In genomic region chr1:32205401-32206370, GRCh38 we compare ENCODE assay signal across 8 cellular contexts. TPM values are rescaled to one million over a fixed set of nuclear protein-coding genes. Genes with fewer than 3 reads are reported as not detected.
DNase-seq lines count a peak whose midpoint lies in the region; ATAC-seq and TF ChIP-seq lines count a peak whose summit lies in the region.

Gene IQCC, plus strand, starts transcription at chr1:32205671. Its CDS starts 11 bp downstream, at chr1:32205682.

- POLR2A ChIA-PET in BJ (lab: Charles Lee): interaction anchor here (0.6 kb wide), 1 partner anchor 12 kb away, joined by 3 read pairs; no protein-coding TSS in a partner anchor

- peak within 1 kb of the TSS; percentile 93 to 98 for H3K27ac Mint-ChIP-seq in natural killer cell
- H3K27ac Mint-ChIP-seq in stimulated activated naive B cell treated with anti-CD40 and anti-IgM and Interleukin-4, amounts not matched to agents 10 μg/mL and 1 μg/mL and 100 μg/mL, for 72 hours: peak within 1 kb of the TSS; percentile 90

- H3K4me2 ChIP-seq in Loucy (ENCODE audit: low read depth, low read length, poor library complexity, severe bottlenecking): peak within 1 kb of the TSS; percentile 67

- CTCF ChIA-PET in BJ (lab: Yijun Ruan, JAX): interaction anchor here (1.3 to 1.8 kb wide), 3 partner anchors 10 to 130 kb away, joined by 3 to 17 read pairs (median 6); partner anchors contain the start of gene MARCKSL1

- H2AFZ ChIP-seq in Loucy (ENCODE audit: low read length): peak within 1 kb of the TSS; percentile 84

- H3K79me2 ChIP-seq in Loucy (ENCODE audit: insufficient read depth, low read length): peaks cover 11% of the 10 kb centered on the region; the same call in 1 of the 2 replicates

- H3K4me3 Mint-ChIP-seq in natural killer cell: peak within 1 kb of the TSS; percentile 85
- peak within 1 kb of the TSS; percentile 90 to 94 for H3K4me3 Mint-ChIP-seq in stimulated activated naive B cell treated with anti-CD40 and anti-IgM and Interleukin-4, amounts not matched to agents 10 μg/mL and 1 μg/mL and 100 μg/mL, for 72 hours

- H3K4me3 ChIP-seq in BJ (ENCODE audit: low read depth, low read length) (peak within 1 kb of the TSS; percentile 74), Loucy (ENCODE audit: low read length, poor library complexity, severe bottlenecking) (peak within 1 kb of the TSS; percentile 80), fibroblast of pulmonary artery (replicated peaks; ENCODE audit: low read depth, low read length) (peak within 1 kb of the TSS; percentile 77)

- TF ChIP-seq CTCF in BJ (IDR thresholded peaks at IDR 0.05; ENCODE audit: insufficient read depth, low read depth, low read length) (no peak), Loucy (conservative IDR thresholded peaks at IDR 0.05; ENCODE audit: low read length) (no peak), fibroblast of pulmonary artery (IDR thresholded peaks at IDR 0.05; ENCODE audit: low read length, missing control alignments) (no peak), natural killer cell (IDR thresholded peaks at IDR 0.05) (no peak)

- no peaks in the 10 kb centered on the region for H3K36me3 Mint-ChIP-seq in natural killer cell
- peaks cover 39 to 69% of the 10 kb centered on the region in 2 donors for H3K36me3 Mint-ChIP-seq in stimulated activated naive B cell treated with anti-CD40 and anti-IgM and Interleukin-4, amounts not matched to agents 10 μg/mL and 1 μg/mL and 100 μg/mL, for 72 hours

- no peaks in the 10 kb centered on the region for H3K9me3 ChIP-seq in Loucy (ENCODE audit: insufficient read depth, low read depth, low read length)

- peak; percentile 67 for ATAC-seq in GM19463 (IDR thresholded peaks at IDR 0.05; ENCODE audit: unreplicated experiment)
- peak; percentile 66 to 78 (median 74) for ATAC-seq in natural killer cell
- peak; percentile 57 to 68 for ATAC-seq in stimulated activated naive B cell treated with anti-CD40 and anti-IgM and Interleukin-4, amounts not matched to agents 10 μg/mL and 1 μg/mL and 100 μg/mL, for 72 hours (replicated peaks)

- H3K27me3 Mint-ChIP-seq in natural killer cell (ENCODE audit: low read depth in 2 of 2): no peaks in the 10 kb centered on the region
- H3K27me3 Mint-ChIP-seq in stimulated activated naive B cell treated with anti-CD40 and anti-IgM and Interleukin-4, amounts not matched to agents 10 μg/mL and 1 μg/mL and 100 μg/mL, for 72 hours: no peaks in the 10 kb centered on the region

- H3K4me1 ChIP-seq in Loucy (ENCODE audit: insufficient read depth, low read length, poor library complexity, severe bottlenecking): peaks cover 35% of the 10 kb centered on the region

- H3K36me3 ChIP-seq in BJ (ENCODE audit: control insufficient read depth, insufficient read depth, low read length): peaks cover 3% of the 10 kb centered on the region; the same call in 1 of the 2 replicates
- no peaks in the 10 kb centered on the region for H3K36me3 ChIP-seq in Loucy (ENCODE audit: insufficient read depth, low read length)

- no peaks in the 10 kb centered on the region; the same call in 1 of the 2 replicates for H3F3A ChIP-seq in Loucy (ENCODE audit: low read depth)

- DNase-seq in BJ (ENCODE audit: low read depth) (no peak), RPMI8226 (peak; percentile 95), fibroblast of pulmonary artery (ENCODE audit: low read depth) (peak; percentile 80), natural killer cell (peak; percentile 83)
- peak; percentile 77 for DNase-seq in activated T-helper 9 cell treated with anti-CD3 and anti-CD28 coated beads, Interleukin-2, amount 50 U/mL, for 16 hours (ENCODE audit: low read depth)
- DNase-seq in stimulated activated naive B cell treated with anti-CD40 and anti-IgM and Interleukin-4, amounts not matched to agents 10 μg/mL and 1 μg/mL and 100 μg/mL, for 72 hours: peak; percentile 77

- no peaks in the 10 kb centered on the region for H3K9me3 Mint-ChIP-seq in natural killer cell
- H3K9me3 Mint-ChIP-seq in stimulated activated naive B cell treated with anti-CD40 and anti-IgM and Interleukin-4, amounts not matched to agents 10 μg/mL and 1 μg/mL and 100 μg/mL, for 72 hours: no peaks in the 10 kb centered on the region

- H3K9ac ChIP-seq in Loucy (ENCODE audit: low read depth, low read length, poor library complexity, severe bottlenecking): peak within 1 kb of the TSS; percentile 78

- H3K4me1 Mint-ChIP-seq in natural killer cell: peaks cover 32 to 45% of the 10 kb centered on the region in 2 donors
- H3K4me1 Mint-ChIP-seq in stimulated activated naive B cell treated with anti-CD40 and anti-IgM and Interleukin-4, amounts not matched to agents 10 μg/mL and 1 μg/mL and 100 μg/mL, for 72 hours: peaks cover 57 to 87% of the 10 kb centered on the region in 2 donors

- no peaks in the 10 kb centered on the region for H3K27me3 ChIP-seq in BJ (ENCODE audit: control insufficient read depth, insufficient read depth, low read length)
- no peaks in the 10 kb centered on the region for H3K27me3 ChIP-seq in Loucy (ENCODE audit: insufficient read depth, low read length, poor library complexity, severe bottlenecking)

- no peaks in the 10 kb centered on the region for H3K9me2 ChIP-seq in Loucy (replicated peaks; ENCODE audit: low read depth, low read length)

- H4K20me1 ChIP-seq in Loucy (ENCODE audit: insufficient read depth, low read length, poor library complexity, severe bottlenecking): no peaks in the 10 kb centered on the region

- intact Hi-C loops in natural killer cell (cut with micrococcal nuclease): no loop called here

RNA-seq across cellular contexts. Expression of gene IQCC, which starts in this region (rescaled TPM):
- 1.4 and 2.1 TPM in 2 replicates for polyA plus RNA-seq in BJ (2011; rRNA removed)
- 0.62 and 1.0 TPM in 2 replicates for polyA minus RNA-seq in BJ (2011; rRNA and poly(A)+ RNA removed)
- total RNA-seq in natural killer cell: 1 to 10 TPM; 1.8 to 3.5 (median 3.3) TPM
